ENCODE assay signal across 1 cellular context in genomic region chr2:73679237-73679636, GRCh38. TPM values are rescaled to one million over a fixed set of nuclear protein-coding genes. Genes with fewer than 3 reads are reported as not detected.
"Had no signal": no experiment of that assay in that cellular context is flagged by ENCODE, and none has a peak within 500 bp of the region (broad histone marks: within the 10 kb centered on the region; RNA-seq: fewer than 3 reads in every experiment).

No MANE protein-coding gene starts in this region.

RNA-seq across cellular contexts. Expression of gene NAT8, which starts 37.0 kb away (rescaled TPM):
- total RNA-seq: G401 had no signal
